Comparison of ENCODE assay signal across 9 cellular contexts in the genomic region with DNA sequence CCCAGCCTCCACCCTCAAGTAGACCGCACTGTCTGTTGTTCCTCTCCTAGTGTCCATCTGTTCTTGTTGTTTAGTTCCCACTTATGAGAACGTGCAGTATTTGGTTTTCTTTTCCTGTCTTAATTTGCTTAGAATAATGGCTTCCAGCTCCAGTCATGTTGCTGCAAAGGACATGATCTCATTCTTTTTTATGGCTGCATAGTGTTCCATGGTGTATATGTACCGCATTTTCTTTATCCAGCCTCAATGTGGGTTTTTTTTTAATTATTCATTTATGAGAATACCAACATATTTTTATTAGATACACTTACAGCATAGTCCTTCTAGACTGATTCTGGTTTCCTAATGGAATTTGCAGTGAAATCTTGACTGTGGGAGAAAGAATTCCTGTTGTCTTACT. TPM values are rescaled to one million over a fixed set of nuclear protein-coding genes. Genes with fewer than 3 reads are reported as not detected.
DNase-seq lines count a peak whose midpoint lies in the region; FAIRE-seq and TF ChIP-seq lines count a peak whose summit lies in the region.
"Had no signal": no experiment of that assay in that cellular context is flagged by ENCODE, and none has a peak within 500 bp of the region (broad histone marks: within the 10 kb centered on the region; RNA-seq: fewer than 3 reads in every experiment).

No MANE protein-coding gene starts in this region.

- H3K36me3 Mint-ChIP-seq in IgD-negative memory B cell (no peaks in the 10 kb centered on the region), astrocyte (ENCODE audit: low read depth, unreplicated experiment) (no peaks in the 10 kb centered on the region), nephron progenitor cell (ENCODE audit: low read depth) (peaks cover 3% of the 10 kb centered on the region)

- H3K9me2 ChIP-seq in DOHH2 (replicated peaks; ENCODE audit: control insufficient read depth, low read length) = no peaks in the 10 kb centered on the region

- H4K20me1 ChIP-seq in DOHH2 (ENCODE audit: control insufficient read depth, insufficient read depth, low read depth, low read length) (peaks cover 24% of the 10 kb centered on the region; the same call in 1 of the 2 replicates), astrocyte (ENCODE audit: insufficient read depth, low read length) (peaks cover 34% of the 10 kb centered on the region)

- FAIRE-seq in astrocyte (lab: Jason Lieb, UNC) = no peak

- H3K4me2 ChIP-seq in DOHH2 (ENCODE audit: low read length) = peak overlapping the region; percentile 72
- peak overlapping the region; percentile 98 for H3K4me2 ChIP-seq in astrocyte (ENCODE audit: low read length)

- no peak overlapping the region for H3K27ac ChIP-seq in DOHH2 (ENCODE audit: low read depth, low read length)
- H3K27ac ChIP-seq in astrocyte (ENCODE audit: low read depth, low read length) = no peak overlapping the region

- H3K4me3 Mint-ChIP-seq in IgD-negative memory B cell (peak overlapping the region in 2 of 4 donors; percentile 41 to 76), astrocyte (ENCODE audit: unreplicated experiment) (peak overlapping the region; percentile 95), nephron progenitor cell (peak overlapping the region; percentile 90)

- H3K4me1 ChIP-seq in DOHH2 (ENCODE audit: control insufficient read depth, low read length) (peaks cover 41% of the 10 kb centered on the region), astrocyte (ENCODE audit: insufficient read depth, low read length) (peaks cover 3% of the 10 kb centered on the region)

- H3K9me3 ChIP-seq in DOHH2 (ENCODE audit: control insufficient read depth, insufficient read depth, low read length) (no peaks in the 10 kb centered on the region), astrocyte (ENCODE audit: insufficient read depth, low read depth, low read length) (no peaks in the 10 kb centered on the region)

- H3K36me3 ChIP-seq in DOHH2 (ENCODE audit: control insufficient read depth, low read length) (peaks cover 41% of the 10 kb centered on the region), astrocyte (ENCODE audit: insufficient read depth, low read length) (no peaks in the 10 kb centered on the region)

- peaks cover 21 to 36% (median 28%) of the 10 kb centered on the region in 3 donors for H3K4me1 Mint-ChIP-seq in IgD-negative memory B cell
- H3K4me1 Mint-ChIP-seq in astrocyte (ENCODE audit: low read depth, unreplicated experiment) = peaks cover 19% of the 10 kb centered on the region
- peaks cover 50% of the 10 kb centered on the region for H3K4me1 Mint-ChIP-seq in nephron progenitor cell

- H3K9ac ChIP-seq in astrocyte (ENCODE audit: low read length) = no peak overlapping the region

- no peaks in the 10 kb centered on the region for H3K27me3 ChIP-seq in DOHH2 (ENCODE audit: control insufficient read depth, low read length)
- H3K27me3 ChIP-seq in astrocyte (ENCODE audit: insufficient read depth, low read length) = no peaks in the 10 kb centered on the region

- no peaks in the 10 kb centered on the region for H3K27me3 Mint-ChIP-seq in IgD-negative memory B cell
- no peaks in the 10 kb centered on the region for H3K27me3 Mint-ChIP-seq in astrocyte (ENCODE audit: low read depth, unreplicated experiment)
- peaks cover 1% of the 10 kb centered on the region for H3K27me3 Mint-ChIP-seq in nephron progenitor cell (ENCODE audit: low read depth, poor library complexity)

- H3K79me2 ChIP-seq in DOHH2 (ENCODE audit: control insufficient read depth, low read length) (peaks cover 80% of the 10 kb centered on the region), astrocyte (ENCODE audit: insufficient read depth, low read length) (peaks cover 64% of the 10 kb centered on the region)

- H3K4me3 ChIP-seq in DOHH2 (ENCODE audit: low read length) (peak overlapping the region; percentile 77), astrocyte (ENCODE audit: insufficient read depth, low read depth, low read length) (peak overlapping the region; percentile 80)

- TF ChIP-seq CTCF in DOHH2 (IDR thresholded peaks at IDR 0.05; ENCODE audit: low read depth, low read length, poor library complexity, severe bottlenecking) = no peak
- TF ChIP-seq CTCF in astrocyte (IDR thresholded peaks at IDR 0.05; ENCODE audit: insufficient read depth, low read depth, low read length) = no peak
- TF ChIP-seq CTCF in nephron progenitor cell (IDR thresholded peaks at IDR 0.05) = no peak

- DNase-seq in astrocyte (ENCODE audit: low read depth) (no peak), nephron progenitor cell (no peak), ACHN (no peak), NCI-H345 (lab: John Stamatoyannopoulos, UW) (no peak), cerebellar cortex (ENCODE audit: low spot score) (no peak), dermis blood vessel endothelial cell (no peak)
- DNase-seq: amygdala had no signal

- H3K9me3 Mint-ChIP-seq in IgD-negative memory B cell (no peaks in the 10 kb centered on the region), astrocyte (ENCODE audit: unreplicated experiment) (no peaks in the 10 kb centered on the region), nephron progenitor cell (peaks cover 48% of the 10 kb centered on the region)

- H3K27ac Mint-ChIP-seq in IgD-negative memory B cell (peak overlapping the region in 2 of 3 donors; percentile 88 to 93), astrocyte (ENCODE audit: unreplicated experiment) (no peak overlapping the region), nephron progenitor cell (peak overlapping the region; percentile 83)

- no peaks in the 10 kb centered on the region for H3F3A ChIP-seq in DOHH2 (ENCODE audit: control insufficient read depth, insufficient read depth)

- no peak overlapping the region for H2AFZ ChIP-seq in astrocyte (ENCODE audit: low read depth, low read length)

- in situ Hi-C loops in ACHN (cut with HindIII; ENCODE audit: low pct_ligation_motif_present, low pct_unique_long_range_greater_than_20kb, low sequenced_read_pairs) = no loop called here

RNA-seq across cellular contexts. Expression of a gene that starts 1.3 kb away (rescaled TPM):
- 27.5 TPM for polyA plus RNA-seq in IgD-negative memory B cell
- total RNA-seq in astrocyte (36.7 and 41.6 TPM in 2 replicates), dermis blood vessel endothelial cell (60.6 and 60.9 TPM in 2 replicates)
